Comparison of ENCODE assay signal across 12 cellular contexts in genomic region chr17:6638046-6638908, GRCh38. TPM values are rescaled to one million over a fixed set of nuclear protein-coding genes. Genes with fewer than 3 reads are reported as not detected.
DNase-seq lines count a peak whose midpoint lies in the region; ATAC-seq and TF ChIP-seq lines count a peak whose summit lies in the region.
"Had no signal": no experiment of that assay in that cellular context is flagged by ENCODE, and none has a peak within 500 bp of the region (broad histone marks: within the 10 kb centered on the region; RNA-seq: fewer than 3 reads in every experiment).

No MANE protein-coding gene starts in this region.

- peaks cover 15% of the 10 kb centered on the region for H3K36me3 Mint-ChIP-seq in CD4-positive, CD25-positive, alpha-beta regulatory T cell
- peaks cover 28% of the 10 kb centered on the region for H3K36me3 Mint-ChIP-seq in HFFc6 (ENCODE audit: low read depth)
- peaks cover 29% of the 10 kb centered on the region for H3K36me3 Mint-ChIP-seq in activated naive CD8-positive, alpha-beta T cell treated with anti-CD3 and anti-CD28 coated beads, Interleukin-2, amount 50 U/mL, for 24 hours (ENCODE audit: low read depth)
- peaks cover 17% of the 10 kb centered on the region for H3K36me3 Mint-ChIP-seq in natural killer cell treated with Interleukin-12 subunit alpha and Interleukin-12 subunit beta and Interleukin-15 and Interleukin-18, amount 100 ng/mL, for 72 hours

- H3K27ac ChIP-seq in CD4-positive, CD25-positive, alpha-beta regulatory T cell (ENCODE audit: insufficient read depth, low read length, poor library complexity, severe bottlenecking) = no peak overlapping the region

- ATAC-seq in CD4-positive, CD25-positive, alpha-beta regulatory T cell (ENCODE audit: low read depth in 2 of 2) = no peak
- ATAC-seq in activated naive CD8-positive, alpha-beta T cell treated with anti-CD3 and anti-CD28 coated beads, Interleukin-2, amount 50 U/mL, for 24 hours = no peak
- no peak for ATAC-seq in natural killer cell treated with Interleukin-12 subunit alpha and Interleukin-12 subunit beta and Interleukin-15 and Interleukin-18, amount 100 ng/mL, for 72 hours
- ATAC-seq in HG03520 (IDR thresholded peaks at IDR 0.05; ENCODE audit: unreplicated experiment) (no peak), HG02763 (IDR thresholded peaks at IDR 0.05; ENCODE audit: unreplicated experiment) (no peak)
- ATAC-seq: activated CD8-positive, alpha-beta memory T cell treated with anti-CD3 and anti-CD28 coated beads, Interleukin-2, amount 10 ng/mL, durations not matched to agents 7 days and 5 days had no signal

- H3K4me1 Mint-ChIP-seq in CD4-positive, CD25-positive, alpha-beta regulatory T cell = peaks cover 17 to 56% (median 36%) of the 10 kb centered on the region in 4 donors
- peaks cover 30% of the 10 kb centered on the region for H3K4me1 Mint-ChIP-seq in HFFc6 (ENCODE audit: low read depth)
- H3K4me1 Mint-ChIP-seq in activated naive CD8-positive, alpha-beta T cell treated with anti-CD3 and anti-CD28 coated beads, Interleukin-2, amount 50 U/mL, for 24 hours = peaks cover 40% of the 10 kb centered on the region
- H3K4me1 Mint-ChIP-seq in natural killer cell treated with Interleukin-12 subunit alpha and Interleukin-12 subunit beta and Interleukin-15 and Interleukin-18, amount 100 ng/mL, for 72 hours (ENCODE audit: low read depth in 2 of 2) = peaks cover 33 to 38% of the 10 kb centered on the region in 2 donors

- peak overlapping the region; percentile 21 to 98 (median 94) for H3K4me3 Mint-ChIP-seq in CD4-positive, CD25-positive, alpha-beta regulatory T cell
- peak overlapping the region; percentile 96 for H3K4me3 Mint-ChIP-seq in HFFc6
- peak overlapping the region; percentile 96 for H3K4me3 Mint-ChIP-seq in activated naive CD8-positive, alpha-beta T cell treated with anti-CD3 and anti-CD28 coated beads, Interleukin-2, amount 50 U/mL, for 24 hours
- H3K4me3 Mint-ChIP-seq in natural killer cell treated with Interleukin-12 subunit alpha and Interleukin-12 subunit beta and Interleukin-15 and Interleukin-18, amount 100 ng/mL, for 72 hours = peak overlapping the region; percentile 31

- H3K9me3 ChIP-seq in CD4-positive, CD25-positive, alpha-beta regulatory T cell (ENCODE audit: control insufficient read depth in 2 of 2, low read length in 2 of 2) = no peaks in the 10 kb centered on the region

- H3K9me3 Mint-ChIP-seq in CD4-positive, CD25-positive, alpha-beta regulatory T cell = no peaks in the 10 kb centered on the region
- H3K9me3 Mint-ChIP-seq in HFFc6 = no peaks in the 10 kb centered on the region
- no peaks in the 10 kb centered on the region for H3K9me3 Mint-ChIP-seq in activated naive CD8-positive, alpha-beta T cell treated with anti-CD3 and anti-CD28 coated beads, Interleukin-2, amount 50 U/mL, for 24 hours
- H3K9me3 Mint-ChIP-seq in natural killer cell treated with Interleukin-12 subunit alpha and Interleukin-12 subunit beta and Interleukin-15 and Interleukin-18, amount 100 ng/mL, for 72 hours = no peaks in the 10 kb centered on the region

- no peak for TF ChIP-seq CTCF in HFFc6 (IDR thresholded peaks at IDR 0.05)

- no peak overlapping the region for H3K4me3 ChIP-seq in CD4-positive, CD25-positive, alpha-beta regulatory T cell (ENCODE audit: low read depth, low read length)

- H3K4me1 ChIP-seq in CD4-positive, CD25-positive, alpha-beta regulatory T cell (ENCODE audit: control insufficient read depth, insufficient read depth, low read length, poor library complexity, severe bottlenecking) = peaks cover 35% of the 10 kb centered on the region

- H3K36me3 ChIP-seq in CD4-positive, CD25-positive, alpha-beta regulatory T cell (ENCODE audit: control insufficient read depth, insufficient read depth, low read length) = peaks cover 9% of the 10 kb centered on the region

- no peaks in the 10 kb centered on the region for H3K27me3 ChIP-seq in CD4-positive, CD25-positive, alpha-beta regulatory T cell (ENCODE audit: control insufficient read depth, insufficient read depth, low read length)

- no peak for DNase-seq in CD4-positive, CD25-positive, alpha-beta regulatory T cell
- DNase-seq in HFFc6 (no peak), NCI-H128 (lab: John Stamatoyannopoulos, UW; ENCODE audit: unreplicated experiment) (no peak), H4 (ENCODE audit: low spot score) (no peak)
- DNase-seq in activated naive CD8-positive, alpha-beta T cell treated with anti-CD3 and anti-CD28 coated beads, Interleukin-2, amount 50 U/mL, for 24 hours = no peak
- DNase-seq in natural killer cell treated with Interleukin-12 subunit alpha and Interleukin-12 subunit beta and Interleukin-15 and Interleukin-18, amount 100 ng/mL, for 72 hours (ENCODE audit: low spot score) = no peak
- DNase-seq: activated CD8-positive, alpha-beta memory T cell treated with anti-CD3 and anti-CD28 coated beads, Interleukin-2, amount 10 ng/mL, durations not matched to agents 7 days and 5 days; GF-D8; midbrain; NCI-H2171 had no signal

- peaks cover 8% of the 10 kb centered on the region for H3K27me3 Mint-ChIP-seq in CD4-positive, CD25-positive, alpha-beta regulatory T cell
- peaks cover 8% of the 10 kb centered on the region for H3K27me3 Mint-ChIP-seq in HFFc6 (ENCODE audit: insufficient read depth)
- no peaks in the 10 kb centered on the region for H3K27me3 Mint-ChIP-seq in activated naive CD8-positive, alpha-beta T cell treated with anti-CD3 and anti-CD28 coated beads, Interleukin-2, amount 50 U/mL, for 24 hours
- no peaks in the 10 kb centered on the region for H3K27me3 Mint-ChIP-seq in natural killer cell treated with Interleukin-12 subunit alpha and Interleukin-12 subunit beta and Interleukin-15 and Interleukin-18, amount 100 ng/mL, for 72 hours
- H3K27me3 Mint-ChIP-seq: activated CD8-positive, alpha-beta memory T cell treated with anti-CD3 and anti-CD28 coated beads, Interleukin-2, amount 10 ng/mL, durations not matched to agents 7 days and 5 days had no signal

- peak overlapping the region; percentile 14 to 87 (median 60) for H3K27ac Mint-ChIP-seq in CD4-positive, CD25-positive, alpha-beta regulatory T cell
- peak overlapping the region; percentile 97 for H3K27ac Mint-ChIP-seq in HFFc6
- no peak overlapping the region for H3K27ac Mint-ChIP-seq in activated naive CD8-positive, alpha-beta T cell treated with anti-CD3 and anti-CD28 coated beads, Interleukin-2, amount 50 U/mL, for 24 hours
- H3K27ac Mint-ChIP-seq in natural killer cell treated with Interleukin-12 subunit alpha and Interleukin-12 subunit beta and Interleukin-15 and Interleukin-18, amount 100 ng/mL, for 72 hours = peak overlapping the region; percentile 50 to 95

RNA-seq across cellular contexts. Expression of gene KIAA0753, which starts 2.2 kb away (rescaled TPM):
- total RNA-seq in CD4-positive, CD25-positive, alpha-beta regulatory T cell = 11.4 TPM
- polyA plus RNA-seq in CD4-positive, CD25-positive, alpha-beta regulatory T cell = 1 to 10 TPM; 1.2 to 1.8 (median 1.4) TPM
- total RNA-seq in HFFc6 (2021; fragmentation: NEBNext Ultra II Directional; extraction: Animal tissue kit (Norgen Biotek cat#: 25700)) = 10 to 100 TPM; 15.1 to 17.8 (median 16.4) TPM
- total RNA-seq in natural killer cell treated with Interleukin-12 subunit alpha and Interleukin-12 subunit beta and Interleukin-15 and Interleukin-18, amount 100 ng/mL, for 72 hours = 10 to 100 TPM; 16.0 to 29.7 TPM
- 6.6 and 6.7 TPM in 2 replicates for total RNA-seq in H4 (2014; rRNA removed; shearing (Covaris generic))

RNA-seq across cellular contexts. Expression of gene TXNDC17, which starts 2.6 kb away (rescaled TPM):
- total RNA-seq in CD4-positive, CD25-positive, alpha-beta regulatory T cell = 15.0 TPM
- polyA plus RNA-seq in CD4-positive, CD25-positive, alpha-beta regulatory T cell = 100 to 1,000 TPM; 121 to 262 (median 177) TPM
- 100 to 1,000 TPM; 115 to 154 (median 139) TPM for total RNA-seq in HFFc6 (2021; fragmentation: NEBNext Ultra II Directional; extraction: Animal tissue kit (Norgen Biotek cat#: 25700))
- 100 to 1,000 TPM in 1 of 2 donors, 10 to 100 TPM in 1; 75.9 to 106 TPM for total RNA-seq in natural killer cell treated with Interleukin-12 subunit alpha and Interleukin-12 subunit beta and Interleukin-15 and Interleukin-18, amount 100 ng/mL, for 72 hours
- total RNA-seq in H4 (2014; rRNA removed; shearing (Covaris generic)) = 192 and 303 TPM in 2 replicates

RNA-seq across cellular contexts. Expression of gene MED31, which starts 13.1 kb away (rescaled TPM):
- total RNA-seq in CD4-positive, CD25-positive, alpha-beta regulatory T cell = 16.7 TPM
- 10 to 100 TPM; 41.5 to 48.1 (median 43.1) TPM for polyA plus RNA-seq in CD4-positive, CD25-positive, alpha-beta regulatory T cell
- 10 to 100 TPM; 19.5 to 23.9 (median 20.0) TPM for total RNA-seq in HFFc6 (2021; fragmentation: NEBNext Ultra II Directional; extraction: Animal tissue kit (Norgen Biotek cat#: 25700))
- total RNA-seq in natural killer cell treated with Interleukin-12 subunit alpha and Interleukin-12 subunit beta and Interleukin-15 and Interleukin-18, amount 100 ng/mL, for 72 hours = 10 to 100 TPM; 17.3 to 25.3 TPM
- total RNA-seq in H4 (2014; rRNA removed; shearing (Covaris generic)) = 16.3 and 19.2 TPM in 2 replicates

RNA-seq across cellular contexts. Expression of gene C17orf100, which starts 13.3 kb away (rescaled TPM):
- 1.5 TPM for total RNA-seq in CD4-positive, CD25-positive, alpha-beta regulatory T cell
- polyA plus RNA-seq in CD4-positive, CD25-positive, alpha-beta regulatory T cell = 1 to 10 TPM; 4.4 to 7.1 (median 5.6) TPM
- total RNA-seq in HFFc6 (2021; fragmentation: NEBNext Ultra II Directional; extraction: Animal tissue kit (Norgen Biotek cat#: 25700)) = 1 to 10 TPM; 1.0 to 1.7 (median 1.3) TPM
- total RNA-seq in natural killer cell treated with Interleukin-12 subunit alpha and Interleukin-12 subunit beta and Interleukin-15 and Interleukin-18, amount 100 ng/mL, for 72 hours = 1 to 10 TPM; 1.0 to 1.5 TPM
- 0.29 TPM in 1 of 2 replicates, not detected in the other for total RNA-seq in H4 (2014; rRNA removed; shearing (Covaris generic))

Comparison
In these comparisons a context has a peak if more than half of its experiments do, and no peak if none do; other contexts are left out.
1. H3K4me3 Mint-ChIP-seq: peak in every context shown above with its lines; median percentile 96 in HFFc6; 96 in activated naive CD8-positive, alpha-beta T cell treated with anti-CD3 and anti-CD28 coated beads, Interleukin-2, amount 50 U/mL, for 24 hours; 94 in CD4-positive, CD25-positive, alpha-beta regulatory T cell; 31 in natural killer cell treated with Interleukin-12 subunit alpha and Interleukin-12 subunit beta and Interleukin-15 and Interleukin-18, amount 100 ng/mL, for 72 hours.